Comparison of ENCODE assay signal across 8 cellular contexts in the genomic region with DNA sequence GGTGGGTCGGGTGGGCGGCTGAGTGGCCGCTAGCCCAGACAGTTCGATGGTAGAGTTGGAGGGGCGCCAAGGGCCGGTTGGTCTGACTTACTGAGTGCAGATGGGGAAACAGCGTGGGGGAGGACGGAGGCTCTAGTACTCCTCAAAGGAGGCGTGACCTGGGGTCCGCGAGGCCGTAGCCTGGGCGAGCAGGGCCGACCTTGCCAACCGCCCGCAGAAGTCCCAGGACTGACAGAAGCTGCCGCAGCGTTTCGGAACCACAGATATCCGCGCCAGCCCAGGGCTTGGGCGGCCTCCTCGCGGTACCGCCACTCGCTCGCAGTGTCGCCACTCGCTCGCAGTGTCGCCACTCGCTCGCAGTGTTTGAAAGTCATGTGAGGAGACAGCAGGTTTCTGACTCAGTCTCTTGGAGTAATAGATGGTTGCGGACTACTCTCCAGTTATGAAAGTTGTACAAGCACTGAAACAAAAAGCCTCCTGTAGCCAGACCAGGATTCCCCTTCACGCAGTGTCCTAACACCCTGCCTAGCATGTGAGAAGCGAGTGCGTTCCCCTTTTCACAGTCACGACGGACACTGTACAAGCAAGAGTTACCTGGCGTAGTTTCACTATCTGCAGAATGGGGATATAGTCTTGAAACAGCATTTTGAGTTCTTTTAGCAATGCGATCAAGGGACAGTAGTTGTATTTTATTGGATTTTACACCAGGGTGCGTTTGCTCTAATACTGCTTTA. TPM values are rescaled to one million over a fixed set of nuclear protein-coding genes. Genes with fewer than 3 reads are reported as not detected.
A peak's percentile ranks its signal among the peaks of the same experiment; 100 is the strongest.
DNase-seq lines count a peak whose midpoint lies in the region; ATAC-seq and TF ChIP-seq lines count a peak whose summit lies in the region.

No MANE protein-coding gene starts in this region.

- CTCF ChIA-PET in AG04450 (lab: Charles Lee): interaction anchor here (4.3 kb wide), 1 partner anchor 23 kb away, joined by 16 read pairs; no protein-coding TSS in a partner anchor

- H3K4me3 Mint-ChIP-seq in endothelial cell (ENCODE audit: unreplicated experiment): peak overlapping the region; percentile 88
- peak overlapping the region; percentile 79 for H3K4me3 Mint-ChIP-seq in mesothelial cell of epicardium

- H3K9me3 Mint-ChIP-seq in endothelial cell (ENCODE audit: unreplicated experiment) (no peaks in the 10 kb centered on the region), mesothelial cell of epicardium (no peaks in the 10 kb centered on the region)

- ATAC-seq in GM18867 (IDR thresholded peaks at IDR 0.05; ENCODE audit: unreplicated experiment) (peak; percentile 68), HG03097 (IDR thresholded peaks at IDR 0.05; ENCODE audit: low FRiP score, unreplicated experiment) (peak; percentile 58)

- H3K9me3 ChIP-seq in AG04450 (ENCODE audit: control insufficient read depth, insufficient read depth, low read length): no peaks in the 10 kb centered on the region; the same call in 1 of the 2 replicates

- H3K36me3 Mint-ChIP-seq in endothelial cell (ENCODE audit: low read depth, unreplicated experiment) (no peaks in the 10 kb centered on the region), mesothelial cell of epicardium (no peaks in the 10 kb centered on the region)

- H3K27ac Mint-ChIP-seq in endothelial cell (ENCODE audit: unreplicated experiment): no peak overlapping the region
- H3K27ac Mint-ChIP-seq in mesothelial cell of epicardium: peak overlapping the region; percentile 30

- DNase-seq in AG04450 (ENCODE audit: low read depth, low spot score) (no peak), NCI-H748 treated with DMSO at 0.1 percent for 48 hours (lab: John Stamatoyannopoulos, UW) (peak; percentile 27), endothelial cell (ENCODE audit: low spot score) (peak; percentile 51), mesothelial cell of epicardium (ENCODE audit: low spot score in 2 of 2, unreplicated experiment in 2 of 2) (peak; percentile 40 to 64)
- peak; percentile 17 to 36 for DNase-seq in activated CD8-positive, alpha-beta memory T cell treated with anti-CD3 and anti-CD28 coated beads for 4 hours (ENCODE audit: low read depth in 2 of 2)
- peak; percentile 19 to 27 for DNase-seq in stimulated activated CD8-positive, alpha-beta memory T cell treated with anti-CD3 and anti-CD28 coated beads, Interleukin-2, amount 100 ng/mL, for 48 hours (ENCODE audit: low read depth in 2 of 2)

- peak overlapping the region; percentile 78 for H3K4me3 ChIP-seq in AG04450 (ENCODE audit: low read depth, low read length)

- H3K27ac ChIP-seq in AG04450 (ENCODE audit: low read depth, low read length): no peak overlapping the region

- TF ChIP-seq CTCF in AG04450 (IDR thresholded peaks at IDR 0.05; ENCODE audit: low read depth, low read length) (no peak), endothelial cell (IDR thresholded peaks at IDR 0.05; ENCODE audit: unreplicated experiment) (no peak), mesothelial cell of epicardium (IDR thresholded peaks at IDR 0.05; ENCODE audit: unreplicated experiment) (no peak)

- H3K27me3 Mint-ChIP-seq in endothelial cell (ENCODE audit: unreplicated experiment) (peaks cover 3% of the 10 kb centered on the region), mesothelial cell of epicardium (ENCODE audit: low read depth) (peaks cover 35% of the 10 kb centered on the region)

- H3K4me1 Mint-ChIP-seq in endothelial cell (ENCODE audit: unreplicated experiment) (peaks cover 19% of the 10 kb centered on the region), mesothelial cell of epicardium (peaks cover 25% of the 10 kb centered on the region)

- POLR2A ChIA-PET in AG04450 (lab: Yijun Ruan, JAX): no interaction called here

- H3K27me3 ChIP-seq in AG04450 (ENCODE audit: control insufficient read depth, insufficient read depth, low read length): peaks cover 8% of the 10 kb centered on the region

RNA-seq across cellular contexts. Expression of a gene that starts 0.7 kb away (rescaled TPM):
- polyA plus RNA-seq in AG04450 (2011; rRNA removed): 5.1 and 7.5 TPM in 2 replicates
- 4.9 and 5.6 TPM in 2 replicates for polyA minus RNA-seq in AG04450 (2011; rRNA and poly(A)+ RNA removed)
- 11.8 TPM for total RNA-seq in endothelial cell (ENCODE audit: unreplicated experiment)
- 12.3 to 14.8 TPM (median 14.1 TPM) in 3 replicates for total RNA-seq in mesothelial cell of epicardium

RNA-seq across cellular contexts. Expression of a gene that starts 32.8 kb away (rescaled TPM):
- not detected in 2 replicates for polyA plus RNA-seq in AG04450 (2011; rRNA removed)
- not detected in 2 replicates for polyA minus RNA-seq in AG04450 (2011; rRNA and poly(A)+ RNA removed)
- total RNA-seq in endothelial cell (ENCODE audit: unreplicated experiment) (3.5 TPM), mesothelial cell of epicardium (0.47 to 0.99 TPM (median 0.84 TPM) in 3 replicates)
